Comparison of ENCODE assay signal across 1 cellular context in genomic region chr5:167614294-167615104, GRCh38.
TF ChIP-seq lines count a peak whose summit lies in the region.

No MANE protein-coding gene starts in this region.

TF ChIP-seq in GM23338, 12 proteins besides CTCF, POLR2A, EP300 and RAD21 (continued from another document):
- TF ChIP-seq ZNF462 (CRISPR knock-in tag; IDR thresholded peaks at IDR 0.05) (no peak), POLR2AphosphoS5 (IDR thresholded peaks at IDR 0.05; ENCODE audit: low read depth) (no peak), ETS1 (IDR thresholded peaks at IDR 0.05) (no peak), ZNF114 (CRISPR knock-in tag; IDR thresholded peaks at IDR 0.05) (no peak), EZH2phosphoT487 (IDR thresholded peaks at IDR 0.05; ENCODE audit: unreplicated experiment) (no peak), JUNB (IDR thresholded peaks at IDR 0.05; ENCODE audit: unreplicated experiment) (no peak), ZNF331 (CRISPR knock-in tag; IDR thresholded peaks at IDR 0.05; ENCODE audit: low read depth) (no peak), REST (IDR thresholded peaks at IDR 0.05; ENCODE audit: unreplicated experiment) (no peak), STAT1 (IDR thresholded peaks at IDR 0.05; ENCODE audit: unreplicated experiment) (no peak), CREB1 (CRISPR knock-in tag; IDR thresholded peaks at IDR 0.05; ENCODE audit: low read depth) (no peak)
